Comparison of ENCODE assay signal across 9 cellular contexts in the genomic region with DNA sequence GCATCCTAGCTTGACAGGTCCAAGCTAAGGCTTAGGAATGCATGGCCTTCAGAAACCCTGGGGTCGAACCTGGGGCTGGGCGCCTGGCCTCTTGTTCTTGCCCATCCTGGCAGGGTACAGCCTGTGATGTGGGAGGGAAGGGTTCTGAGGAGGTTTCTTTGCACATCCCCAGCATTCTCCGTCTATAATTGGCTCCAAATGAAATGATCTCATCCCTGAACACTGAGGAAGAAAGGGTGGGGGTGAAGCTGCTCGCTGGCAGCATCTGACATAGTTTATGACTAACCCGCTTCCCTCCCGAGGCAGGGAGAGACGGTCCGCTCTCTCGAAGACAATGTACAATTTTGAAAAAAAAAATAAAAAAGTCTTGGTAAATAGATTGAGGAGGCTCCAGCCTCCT.
DNase-seq lines count a peak whose midpoint lies in the region; ATAC-seq and TF ChIP-seq lines count a peak whose summit lies in the region.
"Had no signal": no experiment of that assay in that cellular context is flagged by ENCODE, and none has a peak within 500 bp of the region (broad histone marks: within the 10 kb centered on the region; RNA-seq: fewer than 3 reads in every experiment).

No MANE protein-coding gene starts in this region.

- no peaks in the 10 kb centered on the region for H3K9me3 ChIP-seq in SK-N-MC (ENCODE audit: low read depth, low read length)

- DNase-seq in GM03348 (ENCODE audit: low spot score) (peak; percentile 95), SK-N-MC (ENCODE audit: low read depth, low spot score) (no peak), fibroblast of villous mesenchyme (ENCODE audit: low read depth) (peak; percentile 58), pulmonary artery endothelial cell (ENCODE audit: low read depth, low spot score) (peak; percentile 80), NCI-H2081 (lab: John Stamatoyannopoulos, UW) (no peak), NCI-H146 treated with DMSO at 0.1 percent for 48 hours (lab: John Stamatoyannopoulos, UW; ENCODE audit: unreplicated experiment) (no peak)
- DNase-seq: activated CD4-positive, alpha-beta memory T cell treated with anti-CD3 and anti-CD28 coated beads for 36 hours had no signal

- peak overlapping the region; percentile 36; the same call in 1 of the 2 replicates for H3K4me3 ChIP-seq in SK-N-MC
- H3K4me3 ChIP-seq in fibroblast of villous mesenchyme (ENCODE audit: low read depth, low read length) = no peak overlapping the region

- TF ChIP-seq CTCF in fibroblast of villous mesenchyme (IDR thresholded peaks at IDR 0.05; ENCODE audit: insufficient read depth, low read depth, low read length) = no peak

- H3K36me3 ChIP-seq in SK-N-MC (ENCODE audit: insufficient read depth, low read length) = no peaks in the 10 kb centered on the region

- no peak overlapping the region for H3K9ac ChIP-seq in SK-N-MC (ENCODE audit: insufficient read length)

- no peak overlapping the region for H3K27ac ChIP-seq in SK-N-MC

- ATAC-seq in GM18520 (IDR thresholded peaks at IDR 0.05; ENCODE audit: unreplicated experiment) (no peak), HG03039 (IDR thresholded peaks at IDR 0.05; ENCODE audit: unreplicated experiment) (no peak)

Comparison
In these comparisons a context has a peak if more than half of its experiments do, and no peak if none do; other contexts are left out.
1. DNase-seq: peak in GM03348 (single experiment), fibroblast of villous mesenchyme (single experiment) and pulmonary artery endothelial cell (single experiment); none in SK-N-MC (single experiment), NCI-H2081 (0 of 2) and NCI-H146 treated with DMSO at 0.1 percent for 48 hours (single experiment).